ENCODE assay signal across 8 cellular contexts in the genomic region with DNA sequence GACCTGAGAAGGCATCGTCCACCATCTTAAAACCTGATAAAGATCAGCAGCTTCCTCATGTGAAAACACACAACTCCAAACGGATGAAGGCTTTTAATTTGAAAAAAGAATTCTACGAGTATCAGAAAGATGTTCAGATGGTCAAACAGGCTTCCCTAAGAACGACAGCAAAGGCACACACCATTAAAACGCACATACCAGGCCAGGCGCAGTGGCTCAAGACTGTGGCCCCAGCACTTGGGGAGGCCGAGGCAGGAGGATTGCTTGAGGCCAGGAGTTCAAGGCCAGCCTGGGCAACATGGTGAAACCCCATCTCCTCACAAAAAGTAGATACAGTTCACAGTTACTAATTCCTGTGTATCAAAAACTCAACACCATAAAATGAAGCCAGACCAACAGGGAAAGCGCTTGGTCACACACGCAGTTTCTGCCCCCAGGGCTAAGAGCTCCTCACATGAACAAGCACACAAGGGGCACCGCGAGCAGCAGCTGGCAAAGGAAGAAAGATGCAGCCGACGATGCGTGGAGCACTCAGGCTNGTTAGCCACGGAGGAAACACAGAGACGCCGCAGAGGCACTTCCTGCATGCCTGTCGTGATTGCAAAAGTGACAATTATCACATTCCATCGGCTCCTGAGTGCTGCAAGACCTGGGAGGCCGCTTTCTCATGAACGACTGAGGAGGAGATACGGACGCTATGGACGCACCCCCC.
DNase-seq lines count a peak whose midpoint lies in the region; ATAC-seq, FAIRE-seq and TF ChIP-seq lines count a peak whose summit lies in the region.

No MANE protein-coding gene starts in this region.

- peaks cover 41% of the 10 kb centered on the region for H3K27me3 Mint-ChIP-seq in activated naive CD4-positive, alpha-beta T cell treated with anti-CD3 and anti-CD28 coated beads, Interleukin-2, amount 10 ng/mL, durations not matched to agents 7 days and 5 days
- peaks cover 8 to 22% (median 13%) of the 10 kb centered on the region in 5 donors for H3K27me3 Mint-ChIP-seq in naive thymus-derived CD8-positive, alpha-beta T cell

- H3K4me3 Mint-ChIP-seq in activated naive CD4-positive, alpha-beta T cell treated with anti-CD3 and anti-CD28 coated beads, Interleukin-2, amount 10 ng/mL, durations not matched to agents 7 days and 5 days: no peak overlapping the region
- peak overlapping the region; percentile 28 to 84 (median 64) for H3K4me3 Mint-ChIP-seq in naive thymus-derived CD8-positive, alpha-beta T cell

- H3K4me1 ChIP-seq in cardiac muscle cell (ENCODE audit: low read depth): no peaks in the 10 kb centered on the region
- no peaks in the 10 kb centered on the region for H3K4me1 ChIP-seq in right atrium auricular region

- H3K36me3 ChIP-seq in cardiac muscle cell (no peaks in the 10 kb centered on the region), right atrium auricular region (no peaks in the 10 kb centered on the region)

- ATAC-seq in naive thymus-derived CD8-positive, alpha-beta T cell: peak; percentile 83 to 86
- ATAC-seq in esophagus mucosa (no peak), GM19324 (IDR thresholded peaks at IDR 0.05; ENCODE audit: low FRiP score, unreplicated experiment) (no peak)

- no peak overlapping the region for H3K27ac Mint-ChIP-seq in activated naive CD4-positive, alpha-beta T cell treated with anti-CD3 and anti-CD28 coated beads, Interleukin-2, amount 10 ng/mL, durations not matched to agents 7 days and 5 days
- peak overlapping the region in 9 of 10 donors; percentile 10 to 87 (median 63) for H3K27ac Mint-ChIP-seq in naive thymus-derived CD8-positive, alpha-beta T cell

- no peaks in the 10 kb centered on the region for H3K36me3 Mint-ChIP-seq in activated naive CD4-positive, alpha-beta T cell treated with anti-CD3 and anti-CD28 coated beads, Interleukin-2, amount 10 ng/mL, durations not matched to agents 7 days and 5 days
- no peaks in the 10 kb centered on the region for H3K36me3 Mint-ChIP-seq in naive thymus-derived CD8-positive, alpha-beta T cell

- H3K27me3 ChIP-seq in cardiac muscle cell (no peaks in the 10 kb centered on the region), right atrium auricular region (no peaks in the 10 kb centered on the region)

- no peak overlapping the region for H3K27ac ChIP-seq in cardiac muscle cell
- no peak overlapping the region for H3K27ac ChIP-seq in right atrium auricular region

- TF ChIP-seq CTCF in cardiac muscle cell (IDR thresholded peaks at IDR 0.05; ENCODE audit: low read depth, low read length) (no peak), right atrium auricular region (IDR thresholded peaks at IDR 0.05) (no peak)

- H3K9me3 ChIP-seq in cardiac muscle cell (ENCODE audit: low read depth) (no peaks in the 10 kb centered on the region), right atrium auricular region (no peaks in the 10 kb centered on the region)

- no peaks in the 10 kb centered on the region for H3K9me3 Mint-ChIP-seq in activated naive CD4-positive, alpha-beta T cell treated with anti-CD3 and anti-CD28 coated beads, Interleukin-2, amount 10 ng/mL, durations not matched to agents 7 days and 5 days
- no peaks in the 10 kb centered on the region for H3K9me3 Mint-ChIP-seq in naive thymus-derived CD8-positive, alpha-beta T cell

- CTCF ChIA-PET in activated naive CD4-positive, alpha-beta T cell treated with anti-CD3 and anti-CD28 coated beads, Interleukin-2, amount 10 ng/mL, durations not matched to agents 7 days and 5 days (lab: Charles Lee): no interaction called here

- peak; percentile 45 to 49 for DNase-seq in cardiac muscle cell (ENCODE audit: low read depth in 1 of 2, low spot score in 1 of 2)
- DNase-seq in right atrium auricular region (ENCODE audit: low spot score): no peak
- peak; percentile 79 for DNase-seq in RCC 7860 (ENCODE audit: low spot score)
- peak; percentile 68 for DNase-seq in activated naive CD4-positive, alpha-beta T cell treated with anti-CD3 and anti-CD28 coated beads, Interleukin-2, amount 10 ng/mL, durations not matched to agents 7 days and 5 days
- DNase-seq in naive thymus-derived CD8-positive, alpha-beta T cell: peak in 9 of 10 donors; percentile 26 to 72 (median 53)
- no peak for DNase-seq in D341Med (ENCODE audit: low spot score)

- POLR2A ChIA-PET in naive thymus-derived CD8-positive, alpha-beta T cell (lab: Charles Lee): interaction anchor here (0.9 to 2.0 kb wide), 2 partner anchors 68 to 394 kb away, joined by 3 to 6 read pairs; no protein-coding TSS in a partner anchor

- H3K4me1 Mint-ChIP-seq in activated naive CD4-positive, alpha-beta T cell treated with anti-CD3 and anti-CD28 coated beads, Interleukin-2, amount 10 ng/mL, durations not matched to agents 7 days and 5 days: peaks cover 5% of the 10 kb centered on the region
- H3K4me1 Mint-ChIP-seq in naive thymus-derived CD8-positive, alpha-beta T cell: peaks cover 16 to 18% (median 17%) of the 10 kb centered on the region in 4 donors

- H3K4me3 ChIP-seq in cardiac muscle cell (no peak overlapping the region), right atrium auricular region (no peak overlapping the region)

- FAIRE-seq in RCC 7860 (lab: Jason Lieb, UNC): no peak

Comparison
In these comparisons a context has a peak if more than half of its experiments do, and no peak if none do; other contexts are left out.
1. DNase-seq: peak in cardiac muscle cell (2 of 2), RCC 7860 (single experiment), activated naive CD4-positive, alpha-beta T cell treated with anti-CD3 and anti-CD28 coated beads, Interleukin-2, amount 10 ng/mL, durations not matched to agents 7 days and 5 days (single experiment) and naive thymus-derived CD8-positive, alpha-beta T cell (9 of 10); none in right atrium auricular region (single experiment) and D341Med (single experiment).
2. ATAC-seq: peak in naive thymus-derived CD8-positive, alpha-beta T cell (2 of 2); none in esophagus mucosa (single experiment) and GM19324 (single experiment).